ENCODE assay signal across 10 cellular contexts in the genomic region with DNA sequence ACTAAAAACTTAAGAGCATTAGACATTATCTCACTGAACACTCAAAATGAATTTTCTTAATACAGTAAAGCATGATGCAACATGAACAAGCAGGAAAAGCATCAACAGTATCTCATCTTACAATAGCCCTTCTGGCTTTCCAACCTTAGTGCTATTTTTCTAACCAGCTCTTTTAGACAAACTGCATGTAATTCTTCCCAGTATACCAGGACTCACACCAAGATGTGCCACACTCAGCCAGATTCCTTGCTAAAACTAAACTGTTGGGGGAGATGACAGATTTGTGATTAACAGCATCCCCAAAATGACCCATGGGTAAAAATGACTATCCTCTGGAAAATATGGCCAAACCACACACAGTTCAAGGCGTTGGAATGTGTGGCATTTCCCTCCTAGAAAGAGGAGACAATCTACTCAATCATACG. TPM values are rescaled to one million over a fixed set of nuclear protein-coding genes. Genes with fewer than 3 reads are reported as not detected.
DNase-seq lines count a peak whose midpoint lies in the region; ATAC-seq, FAIRE-seq and TF ChIP-seq lines count a peak whose summit lies in the region.
"Had no signal": no experiment of that assay in that cellular context is flagged by ENCODE, and none has a peak within 500 bp of the region (broad histone marks: within the 10 kb centered on the region; RNA-seq: fewer than 3 reads in every experiment).

No MANE protein-coding gene starts in this region.

- peaks cover 14% of the 10 kb centered on the region for H3K4me1 Mint-ChIP-seq in Calu3 (ENCODE audit: low read depth, unreplicated experiment)
- H3K4me1 Mint-ChIP-seq: activated CD8-positive, alpha-beta memory T cell treated with anti-CD3 and anti-CD28 coated beads, Interleukin-2, amount 10 ng/mL, durations not matched to agents 7 days and 5 days had no signal

- DNase-seq in Calu3 (no peak), RCC 7860 (ENCODE audit: low spot score) (peak; percentile 81), endothelial cell of umbilical vein (ENCODE audit: low read depth, low spot score) (peak; percentile 79), non-pigmented ciliary epithelial cell (ENCODE audit: low read depth) (peak; percentile 52), WERI-Rb-1 (no peak), islet precursor cell (no peak)
- DNase-seq: activated CD8-positive, alpha-beta memory T cell treated with anti-CD3 and anti-CD28 coated beads, Interleukin-2, amount 10 ng/mL, durations not matched to agents 7 days and 5 days had no signal

- no peaks in the 10 kb centered on the region for H3K27me3 Mint-ChIP-seq in Calu3 (ENCODE audit: unreplicated experiment)
- H3K27me3 Mint-ChIP-seq: activated CD8-positive, alpha-beta memory T cell treated with anti-CD3 and anti-CD28 coated beads, Interleukin-2, amount 10 ng/mL, durations not matched to agents 7 days and 5 days; progenitor cell of endocrine pancreas had no signal

- dilution Hi-C loops in endothelial cell of umbilical vein (cut with MboI; ENCODE audit: extremely low pct_ligation_motif_present, low sequenced_read_pairs): no loop called here

- H3K4me3 Mint-ChIP-seq in Calu3 (ENCODE audit: low read depth, unreplicated experiment): no peak overlapping the region
- H3K4me3 Mint-ChIP-seq: activated CD8-positive, alpha-beta memory T cell treated with anti-CD3 and anti-CD28 coated beads, Interleukin-2, amount 10 ng/mL, durations not matched to agents 7 days and 5 days had no signal

- no peaks in the 10 kb centered on the region for H3K9me3 ChIP-seq in endothelial cell of umbilical vein (replicated peaks; ENCODE audit: control insufficient read depth, insufficient read depth, low read length)
- H3K9me3 ChIP-seq in WERI-Rb-1 (ENCODE audit: severe bottlenecking): no peaks in the 10 kb centered on the region

- TF ChIP-seq POLR2A in endothelial cell of umbilical vein (IDR thresholded peaks at IDR 0.05; ENCODE audit: low read depth, low read length): no peak

- CTCF ChIA-PET in Calu3 (lab: Charles Lee) (interaction anchor here (0.7 kb wide), 1 partner anchor 121 kb away, joined by 3 read pairs; no protein-coding TSS in a partner anchor), endothelial cell of umbilical vein (lab: Charles Lee) (interaction anchor here (0.8 to 5.3 kb wide), 6 partner anchors 10 to 308 kb away, joined by 3 to 48 read pairs (median 3); a partner anchor contains a TSS)

- H3K4me3 ChIP-seq in endothelial cell of umbilical vein (replicated peaks in 1 of 3; ENCODE audit: insufficient read depth in 1 of 3, low read depth in 1 of 3, low read length in 3 of 3): peak overlapping the region in 1 of 3 experiments; percentile 41
- no peak overlapping the region for H3K4me3 ChIP-seq in WERI-Rb-1 (ENCODE audit: low read depth, low read length)

- H3K27ac Mint-ChIP-seq in Calu3 (ENCODE audit: unreplicated experiment): peak overlapping the region; percentile 29
- H3K27ac Mint-ChIP-seq: activated CD8-positive, alpha-beta memory T cell treated with anti-CD3 and anti-CD28 coated beads, Interleukin-2, amount 10 ng/mL, durations not matched to agents 7 days and 5 days; progenitor cell of endocrine pancreas had no signal

- ATAC-seq in GM18861 (IDR thresholded peaks at IDR 0.05; ENCODE audit: unreplicated experiment) (no peak), GM19395 (IDR thresholded peaks at IDR 0.05; ENCODE audit: unreplicated experiment) (no peak)
- ATAC-seq: activated CD8-positive, alpha-beta memory T cell treated with anti-CD3 and anti-CD28 coated beads, Interleukin-2, amount 10 ng/mL, durations not matched to agents 7 days and 5 days had no signal

- H3K79me2 ChIP-seq in endothelial cell of umbilical vein (ENCODE audit: control insufficient read depth, insufficient read depth, low read length): no peaks in the 10 kb centered on the region

- no peaks in the 10 kb centered on the region for H3K27me3 ChIP-seq in endothelial cell of umbilical vein (ENCODE audit: control insufficient read depth in 2 of 2, insufficient read depth in 2 of 2, low read length in 2 of 2)
- H3K27me3 ChIP-seq in WERI-Rb-1 (ENCODE audit: insufficient read depth, low read depth, severe bottlenecking): no peaks in the 10 kb centered on the region

- H4K20me1 ChIP-seq in endothelial cell of umbilical vein (replicated peaks; ENCODE audit: control insufficient read depth, extremely low read depth, insufficient read depth, low read length): no peaks in the 10 kb centered on the region

- peak overlapping the region; percentile 88 for H3K4me2 ChIP-seq in endothelial cell of umbilical vein (ENCODE audit: insufficient read depth, low read length)

- POLR2A ChIA-PET in endothelial cell of umbilical vein (lab: Charles Lee): interaction anchor here (0.6 to 0.7 kb wide), 2 partner anchors 14 to 27 kb away, joined by 3 read pairs; no protein-coding TSS in a partner anchor

- H3K9me3 Mint-ChIP-seq in Calu3 (ENCODE audit: low read depth, unreplicated experiment): no peaks in the 10 kb centered on the region

- H3K4me1 ChIP-seq in endothelial cell of umbilical vein (ENCODE audit: control insufficient read depth, extremely low read depth, insufficient read depth, low read length): peaks cover 23% of the 10 kb centered on the region

- no peak overlapping the region for H2AFZ ChIP-seq in endothelial cell of umbilical vein (ENCODE audit: low read depth, low read length)

- peak overlapping the region; percentile 42 for H3K9ac ChIP-seq in endothelial cell of umbilical vein (replicated peaks; ENCODE audit: extremely low read depth, insufficient read depth, low read length)

- H3K9me1 ChIP-seq in endothelial cell of umbilical vein (replicated peaks; ENCODE audit: control insufficient read depth, extremely low read depth, insufficient read depth, low read length): no peaks in the 10 kb centered on the region

- TF ChIP-seq CTCF in Calu3 (IDR thresholded peaks at IDR 0.05; ENCODE audit: unreplicated experiment) (no peak), endothelial cell of umbilical vein (IDR thresholded peaks at IDR 0.05; ENCODE audit: extremely low read depth in 1 of 2, insufficient read depth in 1 of 2, low read depth in 1 of 2, low read length in 2 of 2) (no peak), WERI-Rb-1 (IDR thresholded peaks at IDR 0.05; ENCODE audit: low read depth, low read length) (no peak)

- intact Hi-C loops in Calu3 (cut with micrococcal nuclease; ENCODE audit: unreplicated experiment) (loop anchor here (5.0 kb wide), 2 partner anchors 74 to 114 kb away; no protein-coding TSS in a partner anchor), endothelial cell of umbilical vein (cut with micrococcal nuclease) (loop anchor here (1.0 to 5.0 kb wide), 6 partner anchors 12 to 189 kb away; a partner anchor contains a TSS)

- BruUV-seq in Calu3 (replicated peaks; lab: Mats Ljungman, UMichigan) (no TSS peak), endothelial cell of umbilical vein (replicated peaks; lab: Mats Ljungman, UMichigan) (no TSS peak)

- H3K27ac ChIP-seq in endothelial cell of umbilical vein (ENCODE audit: insufficient read depth, low read depth, low read length): peak overlapping the region; percentile 63
- H3K27ac ChIP-seq in WERI-Rb-1: no peak overlapping the region

- FAIRE-seq in RCC 7860 (lab: Jason Lieb, UNC) (peak; percentile 84), endothelial cell of umbilical vein (lab: Jason Lieb, UNC) (peak; percentile 60)

- H3K36me3 Mint-ChIP-seq in Calu3 (ENCODE audit: insufficient read depth, unreplicated experiment): no peaks in the 10 kb centered on the region
- H3K36me3 Mint-ChIP-seq: activated CD8-positive, alpha-beta memory T cell treated with anti-CD3 and anti-CD28 coated beads, Interleukin-2, amount 10 ng/mL, durations not matched to agents 7 days and 5 days had no signal

- H3K36me3 ChIP-seq in endothelial cell of umbilical vein (ENCODE audit: control insufficient read depth in 2 of 2, extremely low read depth in 1 of 2, insufficient read depth in 2 of 2, low read length in 2 of 2) (no peaks in the 10 kb centered on the region), WERI-Rb-1 (no peaks in the 10 kb centered on the region; the same call in 1 of the 2 replicates)

TF ChIP-seq in endothelial cell of umbilical vein, 7 proteins besides CTCF, POLR2A, EP300 and RAD21:
- TF ChIP-seq FOS (IDR thresholded peaks at IDR 0.05; ENCODE audit: borderline replicate concordance, insufficient read depth, low read length) (peak; percentile 18), GATA2 (IDR thresholded peaks at IDR 0.05; ENCODE audit: insufficient read depth, insufficient read length, low read depth, low read length) (no peak), POLR2AphosphoS5 (IDR thresholded peaks at IDR 0.05; ENCODE audit: insufficient read depth, low read depth, low read length) (peak; percentile 72), MYC (IDR thresholded peaks at IDR 0.05; ENCODE audit: low read depth, low read length) (no peak), EZH2 (IDR thresholded peaks at IDR 0.05; ENCODE audit: borderline replicate concordance, low read depth, low read length, severe bottlenecking) (no peak), JUN (IDR thresholded peaks at IDR 0.05; ENCODE audit: borderline replicate concordance, insufficient read depth, insufficient read length, low read depth) (peak; percentile 81)
- TF ChIP-seq, protein P1, sequence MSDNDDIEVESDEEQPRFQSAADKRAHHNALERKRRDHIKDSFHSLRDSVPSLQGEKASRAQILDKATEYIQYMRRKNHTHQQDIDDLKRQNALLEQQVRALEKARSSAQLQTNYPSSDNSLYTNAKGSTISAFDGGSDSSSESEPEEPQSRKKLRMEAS (IDR thresholded peaks at IDR 0.05; ENCODE audit: insufficient read depth, insufficient read length): no peak
TF ChIP-seq in endothelial cell of umbilical vein: peak in this region for 3.

RNA-seq across cellular contexts. Expression of a gene that starts 36.2 kb away (rescaled TPM):
- 33.4 and 36.4 TPM in 2 replicates for total RNA-seq in Calu3 (2022)
- 17.3 and 19.3 TPM in 2 replicates for total RNA-seq in endothelial cell of umbilical vein
- 4.6 and 4.8 TPM in 2 replicates for polyA plus RNA-seq in endothelial cell of umbilical vein
- polyA plus RNA-seq in endothelial cell of umbilical vein (2011; cell fraction: cytosol; rRNA removed): 6.8 and 7.5 TPM in 2 replicates
- polyA plus RNA-seq in endothelial cell of umbilical vein (2011; cell fraction: nucleus; rRNA removed): 13.2 and 13.6 TPM in 2 replicates
- polyA plus RNA-seq in endothelial cell of umbilical vein (2012): 10.0 and 13.3 TPM in 2 replicates
- polyA minus RNA-seq in endothelial cell of umbilical vein: 11.3 and 14.6 TPM in 2 replicates
- polyA minus RNA-seq in endothelial cell of umbilical vein (2011; cell fraction: cytosol; rRNA and poly(A)+ RNA removed): 6.3 TPM
- 7.2 and 13.2 TPM in 2 replicates for polyA minus RNA-seq in endothelial cell of umbilical vein (2011; cell fraction: nucleus; rRNA and poly(A)+ RNA removed)

Comparison
In these comparisons a context has a peak if more than half of its experiments do, and no peak if none do; other contexts are left out.
1. DNase-seq: peak in RCC 7860 (single experiment), endothelial cell of umbilical vein (single experiment) and non-pigmented ciliary epithelial cell (single experiment); none in Calu3 (single experiment), WERI-Rb-1 (single experiment) and islet precursor cell (single experiment).